1 cellular context compared by ENCODE assay signal in the genomic region with DNA sequence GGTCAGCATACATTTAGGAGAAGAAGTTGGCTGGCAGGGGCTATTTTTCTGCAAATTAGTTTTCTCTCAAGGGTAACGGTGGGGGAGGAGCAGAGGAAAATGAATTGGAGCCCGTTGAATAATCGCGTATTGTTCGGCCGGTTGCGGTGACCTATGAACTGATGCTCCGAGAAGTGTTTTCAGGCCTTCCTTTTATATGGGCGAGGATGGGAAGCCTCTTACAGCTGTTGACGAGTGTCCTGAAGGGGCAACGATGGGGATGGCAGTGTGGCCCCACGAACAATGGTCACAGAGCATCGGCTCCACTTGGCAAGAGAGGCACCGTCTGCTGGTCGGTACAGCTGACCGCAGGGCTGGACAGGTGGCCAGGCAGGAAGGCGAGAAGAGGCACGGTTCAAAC.
TF ChIP-seq lines count a peak whose summit lies in the region.

No MANE protein-coding gene starts in this region.

TF ChIP-seq in H1, 55 proteins besides CTCF, POLR2A, EP300 and RAD21:
- TF ChIP-seq CBX5 (IDR thresholded peaks at IDR 0.05; ENCODE audit: low read depth, low read length) (no peak), TAF1 (IDR thresholded peaks at IDR 0.05; ENCODE audit: low read depth, low read length) (no peak), TAF7 (optimal IDR thresholded peaks at IDR 0.05; ENCODE audit: borderline replicate concordance, low read depth, low read length) (no peak), RBBP5 (IDR thresholded peaks at IDR 0.05; ENCODE audit: borderline replicate concordance, low read depth, low read length) (no peak), POLR2AphosphoS5 (IDR thresholded peaks at IDR 0.05; ENCODE audit: low read depth, low read length) (no peak), ATF3 (IDR thresholded peaks at IDR 0.05; ENCODE audit: insufficient read depth, low read depth, low read length) (no peak)
TF ChIP-seq in H1: peak in this region for 0.
